Comparison of ENCODE assay signal across 8 cellular contexts in the genomic region with DNA sequence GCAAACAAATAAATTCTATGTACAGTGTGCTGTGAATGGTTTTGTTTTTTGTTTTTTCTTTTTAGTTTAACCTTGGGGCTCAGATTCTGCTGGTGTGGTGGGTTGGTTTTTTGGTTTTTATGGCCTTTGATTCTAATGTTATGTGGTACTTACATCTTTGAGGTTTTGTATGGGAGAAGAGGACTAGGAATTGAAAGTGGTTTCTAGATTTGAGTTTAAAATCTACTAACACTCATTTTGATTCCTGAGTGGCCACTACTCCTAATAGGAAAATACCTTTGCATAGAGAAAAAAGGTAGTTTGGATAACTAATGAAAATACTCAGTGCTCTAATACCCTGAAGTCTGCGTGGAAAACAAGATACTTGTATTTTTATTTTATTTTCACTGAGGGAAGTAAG.
DNase-seq lines count a peak whose midpoint lies in the region; ATAC-seq and TF ChIP-seq lines count a peak whose summit lies in the region.

No MANE protein-coding gene starts in this region.

- H3K4me1 ChIP-seq in OCI-LY3 (ENCODE audit: low read length) (peaks cover 43% of the 10 kb centered on the region), endocrine pancreas (ENCODE audit: control insufficient read depth, insufficient read depth, low read length) (peaks cover 17% of the 10 kb centered on the region)

- DNase-seq in Calu3 (no peak), osteocyte (ENCODE audit: extremely low spot score, unreplicated experiment) (no peak), superior temporal gyrus (ENCODE audit: extremely low spot score) (no peak)

- CTCF ChIA-PET in Calu3 (lab: Charles Lee): interaction anchor here (1.7 kb wide), 1 partner anchor 23 kb away, joined by 13 read pairs; no protein-coding TSS in a partner anchor

- no TSS peak for BruUV-seq in Calu3 (replicated peaks; lab: Mats Ljungman, UMichigan)

- H3K36me3 Mint-ChIP-seq in Calu3 (ENCODE audit: insufficient read depth, unreplicated experiment) (peaks cover 68% of the 10 kb centered on the region), osteocyte (ENCODE audit: unreplicated experiment) (peaks cover 8% of the 10 kb centered on the region)

- H3K4me1 Mint-ChIP-seq in Calu3 (ENCODE audit: low read depth, unreplicated experiment): peaks cover 25% of the 10 kb centered on the region
- H3K4me1 Mint-ChIP-seq in osteocyte (ENCODE audit: unreplicated experiment): peaks cover 41% of the 10 kb centered on the region

- H3K27ac ChIP-seq in OCI-LY3 (ENCODE audit: low read length): peak overlapping the region; percentile 96

- TF ChIP-seq CTCF in Calu3 (IDR thresholded peaks at IDR 0.05; ENCODE audit: unreplicated experiment) (no peak), OCI-LY3 (IDR thresholded peaks at IDR 0.05; ENCODE audit: low read depth, low read length) (no peak), osteocyte (IDR thresholded peaks at IDR 0.05) (no peak)

- H3K9me3 Mint-ChIP-seq in Calu3 (ENCODE audit: low read depth, unreplicated experiment): no peaks in the 10 kb centered on the region
- no peaks in the 10 kb centered on the region for H3K9me3 Mint-ChIP-seq in osteocyte (ENCODE audit: unreplicated experiment)

- H3K27me3 ChIP-seq in OCI-LY3 (ENCODE audit: low read depth, low read length): no peaks in the 10 kb centered on the region
- no peaks in the 10 kb centered on the region for H3K27me3 ChIP-seq in endocrine pancreas (ENCODE audit: control insufficient read depth, insufficient read depth, low read length)

- H3K27ac Mint-ChIP-seq in Calu3 (ENCODE audit: unreplicated experiment) (peak overlapping the region; percentile 95), osteocyte (ENCODE audit: unreplicated experiment) (peak overlapping the region; percentile 99)

- H3K9me3 ChIP-seq in OCI-LY3 (ENCODE audit: insufficient read depth, low read length) (no peaks in the 10 kb centered on the region), endocrine pancreas (ENCODE audit: control insufficient read depth, low read length) (no peaks in the 10 kb centered on the region)

- H3K9ac ChIP-seq in OCI-LY3 (ENCODE audit: low read length) (peak overlapping the region; percentile 86), endocrine pancreas (ENCODE audit: control insufficient read depth, insufficient read depth, low read length) (no peak overlapping the region)

- no peak for ATAC-seq in GM21526 (IDR thresholded peaks at IDR 0.05; ENCODE audit: low FRiP score, unreplicated experiment)
- no peak for ATAC-seq in GM19463 (IDR thresholded peaks at IDR 0.05; ENCODE audit: unreplicated experiment)
- no peak for ATAC-seq in HG03108 (IDR thresholded peaks at IDR 0.05; ENCODE audit: unreplicated experiment)

- no peak overlapping the region for H2AFZ ChIP-seq in OCI-LY3 (ENCODE audit: low read depth, low read length)

- no peaks in the 10 kb centered on the region for H3K27me3 Mint-ChIP-seq in Calu3 (ENCODE audit: unreplicated experiment)
- no peaks in the 10 kb centered on the region for H3K27me3 Mint-ChIP-seq in osteocyte (ENCODE audit: unreplicated experiment)

- H3K36me3 ChIP-seq in OCI-LY3 (replicated peaks; ENCODE audit: low read depth, low read length) (no peaks in the 10 kb centered on the region), endocrine pancreas (ENCODE audit: control insufficient read depth, insufficient read depth, low read length) (no peaks in the 10 kb centered on the region)

- peaks cover 30% of the 10 kb centered on the region for H3K79me2 ChIP-seq in OCI-LY3 (ENCODE audit: low read length)

- H3K4me3 Mint-ChIP-seq in Calu3 (ENCODE audit: low read depth, unreplicated experiment) (peak overlapping the region; percentile 88), osteocyte (ENCODE audit: unreplicated experiment) (peak overlapping the region; percentile 89)

- H3K4me3 ChIP-seq in OCI-LY3 (ENCODE audit: low read length): peak overlapping the region; percentile 96
- peak overlapping the region; percentile 90 for H3K4me3 ChIP-seq in endocrine pancreas (ENCODE audit: control insufficient read depth, insufficient read depth, low read length)

- no peaks in the 10 kb centered on the region for H4K20me1 ChIP-seq in OCI-LY3 (ENCODE audit: insufficient read depth, low read length)

- intact Hi-C loops in Calu3 (cut with micrococcal nuclease; ENCODE audit: unreplicated experiment): loop anchor here (2.0 kb wide), 2 partner anchors 120 to 128 kb away; no protein-coding TSS in a partner anchor

- peak overlapping the region; percentile 93 for H3K4me2 ChIP-seq in OCI-LY3 (ENCODE audit: low read length)
